12 cellular contexts compared by ENCODE assay signal in genomic region chr10:35423505-35424306, GRCh38.
DNase-seq lines count a peak whose midpoint lies in the region; ATAC-seq and TF ChIP-seq lines count a peak whose summit lies in the region.
"Had no signal": no experiment of that assay in that cellular context is flagged by ENCODE, and none has a peak within 500 bp of the region (broad histone marks: within the 10 kb centered on the region; RNA-seq: fewer than 3 reads in every experiment).

No MANE protein-coding gene starts in this region.

- H3K9me3 Mint-ChIP-seq in activated CD4-positive, alpha-beta T cell treated with anti-CD3 and anti-CD28 coated beads for 36 hours (ENCODE audit: low read depth), result no peaks in the 10 kb centered on the region
- no peaks in the 10 kb centered on the region for H3K9me3 Mint-ChIP-seq in Calu3 (ENCODE audit: low read depth, unreplicated experiment)
- H3K9me3 Mint-ChIP-seq: activated CD4-positive, alpha-beta T cell treated with anti-CD3 and anti-CD28 coated beads, Interleukin-2, amount 10 ng/mL, durations not matched to agents 7 days and 5 days had no signal

- peak overlapping the region; percentile 84 to 85 for H3K27ac ChIP-seq in tibial artery

- no peak overlapping the region for H3K27ac Mint-ChIP-seq in activated CD4-positive, alpha-beta T cell treated with anti-CD3 and anti-CD28 coated beads for 36 hours
- H3K27ac Mint-ChIP-seq in Calu3 (ENCODE audit: unreplicated experiment), result no peak overlapping the region
- H3K27ac Mint-ChIP-seq: activated CD4-positive, alpha-beta T cell treated with anti-CD3 and anti-CD28 coated beads, Interleukin-2, amount 10 ng/mL, durations not matched to agents 7 days and 5 days had no signal

- DNase-seq in activated CD4-positive, alpha-beta T cell treated with anti-CD3 and anti-CD28 coated beads for 36 hours, result no peak
- DNase-seq in activated CD4-positive, alpha-beta T cell treated with anti-CD3 and anti-CD28 coated beads, Interleukin-2, amount 50 U/mL, for 1 hour, result no peak
- DNase-seq in astrocyte of the cerebellum (ENCODE audit: low read depth), result peak; percentile 46
- peak; percentile 40 for DNase-seq in fibroblast of villous mesenchyme (ENCODE audit: low read depth)
- DNase-seq in tibial artery, result no peak
- DNase-seq in Calu3, result no peak
- DNase-seq: 8988T; activated CD4-positive, alpha-beta T cell treated with anti-CD3 and anti-CD28 coated beads, Interleukin-2, amount 10 ng/mL, durations not matched to agents 7 days and 5 days; mesendoderm had no signal

- peak; percentile 53 for ATAC-seq in activated CD4-positive, alpha-beta T cell treated with anti-CD3 and anti-CD28 coated beads for 36 hours
- ATAC-seq in GM18858 (IDR thresholded peaks at IDR 0.05; ENCODE audit: unreplicated experiment) (no peak), GM19397 (IDR thresholded peaks at IDR 0.05; ENCODE audit: unreplicated experiment) (no peak)

- H3K27me3 Mint-ChIP-seq in activated CD4-positive, alpha-beta T cell treated with anti-CD3 and anti-CD28 coated beads for 36 hours, result no peaks in the 10 kb centered on the region
- H3K27me3 Mint-ChIP-seq in Calu3 (ENCODE audit: unreplicated experiment), result no peaks in the 10 kb centered on the region
- H3K27me3 Mint-ChIP-seq: activated CD4-positive, alpha-beta T cell treated with anti-CD3 and anti-CD28 coated beads, Interleukin-2, amount 10 ng/mL, durations not matched to agents 7 days and 5 days had no signal

- H3K9me3 ChIP-seq in tibial artery, result no peaks in the 10 kb centered on the region
- H3K9me3 ChIP-seq: thoracic aorta had no signal

- in situ Hi-C loops in astrocyte of the cerebellum (cut with HindIII; ENCODE audit: low sequenced_read_pairs), result no loop called here

- H3K4me1 ChIP-seq in tibial artery, result peaks cover 6 to 65% (median 32%) of the 10 kb centered on the region in 4 donors

- BruUV-seq in Calu3 (replicated peaks; lab: Mats Ljungman, UMichigan), result no TSS peak

- CTCF ChIA-PET in activated CD4-positive, alpha-beta T cell treated with anti-CD3 and anti-CD28 coated beads for 36 hours (lab: Charles Lee), result no interaction called here
- CTCF ChIA-PET in Calu3 (lab: Charles Lee), result no interaction called here

- H3K4me3 Mint-ChIP-seq in activated CD4-positive, alpha-beta T cell treated with anti-CD3 and anti-CD28 coated beads for 36 hours, result no peak overlapping the region
- no peak overlapping the region for H3K4me3 Mint-ChIP-seq in Calu3 (ENCODE audit: low read depth, unreplicated experiment)
- H3K4me3 Mint-ChIP-seq: activated CD4-positive, alpha-beta T cell treated with anti-CD3 and anti-CD28 coated beads, Interleukin-2, amount 10 ng/mL, durations not matched to agents 7 days and 5 days had no signal

- no peaks in the 10 kb centered on the region for H3K27me3 ChIP-seq in tibial artery

- peaks cover 63% of the 10 kb centered on the region for H3K4me1 Mint-ChIP-seq in activated CD4-positive, alpha-beta T cell treated with anti-CD3 and anti-CD28 coated beads for 36 hours
- peaks cover 50% of the 10 kb centered on the region for H3K4me1 Mint-ChIP-seq in Calu3 (ENCODE audit: low read depth, unreplicated experiment)

- H3K4me3 ChIP-seq in astrocyte of the cerebellum (ENCODE audit: low read depth, low read length) (no peak overlapping the region), fibroblast of villous mesenchyme (ENCODE audit: low read depth, low read length) (no peak overlapping the region), tibial artery (no peak overlapping the region)
- H3K4me3 ChIP-seq: thoracic aorta had no signal

- intact Hi-C loops in activated CD4-positive, alpha-beta T cell treated with anti-CD3 and anti-CD28 coated beads for 36 hours (cut with DNase I, micrococcal nuclease), result no loop called here
- intact Hi-C loops in tibial artery (cut with DNase I; ENCODE audit: low total_unique reads), result no loop called here
- intact Hi-C loops in Calu3 (cut with micrococcal nuclease; ENCODE audit: unreplicated experiment), result loop anchor here (5.0 kb wide), 1 partner anchor 91 kb away; no protein-coding TSS in a partner anchor

- POLR2A ChIA-PET in activated CD4-positive, alpha-beta T cell treated with anti-CD3 and anti-CD28 coated beads for 36 hours (lab: Charles Lee), result no interaction called here

- TF ChIP-seq CTCF in astrocyte of the cerebellum (IDR thresholded peaks at IDR 0.05; ENCODE audit: low read depth, low read length, missing control alignments) (peak; percentile 9), fibroblast of villous mesenchyme (IDR thresholded peaks at IDR 0.05; ENCODE audit: insufficient read depth, low read depth, low read length) (no peak), tibial artery (IDR thresholded peaks at IDR 0.05) (no peak), Calu3 (IDR thresholded peaks at IDR 0.05; ENCODE audit: unreplicated experiment) (no peak)

- no peaks in the 10 kb centered on the region for H3K36me3 Mint-ChIP-seq in activated CD4-positive, alpha-beta T cell treated with anti-CD3 and anti-CD28 coated beads for 36 hours (ENCODE audit: low read depth)
- H3K36me3 Mint-ChIP-seq in Calu3 (ENCODE audit: insufficient read depth, unreplicated experiment), result peaks cover 10% of the 10 kb centered on the region

- no peaks in the 10 kb centered on the region for H3K36me3 ChIP-seq in tibial artery
- H3K36me3 ChIP-seq: thoracic aorta had no signal

Comparison
In these comparisons a context has a peak if more than half of its experiments do, and no peak if none do; other contexts are left out.
1. DNase-seq: peak in astrocyte of the cerebellum (single experiment) and fibroblast of villous mesenchyme (single experiment); none in activated CD4-positive, alpha-beta T cell treated with anti-CD3 and anti-CD28 coated beads for 36 hours (single experiment), activated CD4-positive, alpha-beta T cell treated with anti-CD3 and anti-CD28 coated beads, Interleukin-2, amount 50 U/mL, for 1 hour (single experiment), tibial artery (0 of 2) and Calu3 (single experiment).